8 cellular contexts compared by ENCODE assay signal in genomic region chr10:14879055-14879800, GRCh38. TPM values are rescaled to one million over a fixed set of nuclear protein-coding genes. Genes with fewer than 3 reads are reported as not detected.
A peak's percentile ranks its signal among the peaks of the same experiment; 100 is the strongest.
DNase-seq lines count a peak whose midpoint lies in the region; ATAC-seq and TF ChIP-seq lines count a peak whose summit lies in the region.

No MANE protein-coding gene starts in this region.

- peak overlapping the region; percentile 99 for H3K4me3 ChIP-seq in OCI-LY3 (ENCODE audit: low read length)

- H3K4me1 ChIP-seq in OCI-LY3 (ENCODE audit: low read length): peaks cover 28% of the 10 kb centered on the region

- H3K79me2 ChIP-seq in OCI-LY3 (ENCODE audit: low read length): peaks cover 71% of the 10 kb centered on the region

- peak overlapping the region; percentile 92 for H3K4me3 Mint-ChIP-seq in glutamatergic neuron (ENCODE audit: unreplicated experiment)

- peak overlapping the region; percentile 81 for H3K9ac ChIP-seq in OCI-LY3 (ENCODE audit: low read length)

- H3K4me2 ChIP-seq in OCI-LY3 (ENCODE audit: low read length): peak overlapping the region; percentile 91

- peak overlapping the region; percentile 85 for H3K27ac Mint-ChIP-seq in glutamatergic neuron (ENCODE audit: unreplicated experiment)

- ATAC-seq in GM18861 (IDR thresholded peaks at IDR 0.05; ENCODE audit: unreplicated experiment): peak; percentile 24
- ATAC-seq in HG02840 (IDR thresholded peaks at IDR 0.05; ENCODE audit: low FRiP score, unreplicated experiment): peak; percentile 42

- no peaks in the 10 kb centered on the region for H3K27me3 ChIP-seq in OCI-LY3 (ENCODE audit: low read depth, low read length)

- peak overlapping the region; percentile 48; the same call in 1 of the 2 replicates for H3K27ac ChIP-seq in OCI-LY3 (ENCODE audit: low read length)

- peaks cover 11% of the 10 kb centered on the region for H3K27me3 Mint-ChIP-seq in glutamatergic neuron (ENCODE audit: unreplicated experiment)

- H3K9me3 Mint-ChIP-seq in glutamatergic neuron (ENCODE audit: unreplicated experiment): peaks cover 6% of the 10 kb centered on the region

- H3K4me1 Mint-ChIP-seq in glutamatergic neuron (ENCODE audit: low read depth, unreplicated experiment): peaks cover 22% of the 10 kb centered on the region

- H3K9me3 ChIP-seq in OCI-LY3 (ENCODE audit: insufficient read depth, low read length): no peaks in the 10 kb centered on the region

- DNase-seq in activated gamma-delta T cell treated with Interleukin-2 at 50 U/mL for 16 hours: peak; percentile 25
- DNase-seq in glutamatergic neuron: peak; percentile 66
- DNase-seq in putamen (ENCODE audit: low spot score): peak; percentile 6
- DNase-seq in NK-92 (lab: John Stamatoyannopoulos, UW; ENCODE audit: unreplicated experiment): no peak
- no peak for DNase-seq in NCI-H1105 (lab: John Stamatoyannopoulos, UW)

- H3K36me3 Mint-ChIP-seq in glutamatergic neuron (ENCODE audit: unreplicated experiment): no peaks in the 10 kb centered on the region

- H3K36me3 ChIP-seq in OCI-LY3 (replicated peaks; ENCODE audit: low read depth, low read length): peaks cover 9% of the 10 kb centered on the region

- H4K20me1 ChIP-seq in OCI-LY3 (ENCODE audit: insufficient read depth, low read length): 0 out of 2 replicates have a peak, but pooled peaks cover 3% of the 10 kb centered on the region

- TF ChIP-seq CTCF in OCI-LY3 (IDR thresholded peaks at IDR 0.05; ENCODE audit: low read depth, low read length) (no peak), glutamatergic neuron (IDR thresholded peaks at IDR 0.05; ENCODE audit: partially characterized antibody, unreplicated experiment) (no peak)

- peak overlapping the region; percentile 20; the same call in 1 of the 2 replicates for H2AFZ ChIP-seq in OCI-LY3 (ENCODE audit: low read depth, low read length)

RNA-seq across cellular contexts. Expression of gene SUV39H2, which starts 0.6 kb away (rescaled TPM):
- total RNA-seq in glutamatergic neuron (ENCODE audit: unreplicated experiment): 15.1 TPM

RNA-seq across cellular contexts. Expression of gene HSPA14, which starts 41.1 kb away (rescaled TPM):
- 10.1 TPM for total RNA-seq in glutamatergic neuron (ENCODE audit: unreplicated experiment)

RNA-seq across cellular contexts. Expression of gene MSANTD7, which starts 41.1 kb away (rescaled TPM):
- 13.7 TPM for total RNA-seq in glutamatergic neuron (ENCODE audit: unreplicated experiment)

RNA-seq across cellular contexts. Expression of gene CDNF, which starts 41.4 kb away (rescaled TPM):
- 2.2 TPM for total RNA-seq in glutamatergic neuron (ENCODE audit: unreplicated experiment)

Comparison
In these comparisons a context has a peak if more than half of its experiments do, and no peak if none do; other contexts are left out.
1. DNase-seq: peak in activated gamma-delta T cell treated with Interleukin-2 at 50 U/mL for 16 hours (single experiment), glutamatergic neuron (single experiment) and putamen (single experiment); none in NK-92 (single experiment) and NCI-H1105 (single experiment).